In genomic region chr6:32473378-32474348, GRCh38 we compare ENCODE assay signal across 9 cellular contexts. TPM values are rescaled to one million over a fixed set of nuclear protein-coding genes. Genes with fewer than 3 reads are reported as not detected.
DNase-seq lines count a peak whose midpoint lies in the region; ATAC-seq, FAIRE-seq and TF ChIP-seq lines count a peak whose summit lies in the region.
"Not testable (repeated sequence)": the region's sequence is repeated elsewhere in the genome, so short reads cannot be mapped to it uniquely, and the experiment has no call there.
"Had no signal": no experiment of that assay in that cellular context is flagged by ENCODE, and none has a peak within 500 bp of the region (broad histone marks: within the 10 kb centered on the region; RNA-seq: fewer than 3 reads in every experiment).

No MANE protein-coding gene starts in this region.

- H3K27ac Mint-ChIP-seq in natural killer cell treated with Interleukin-12 subunit alpha and Interleukin-12 subunit beta and Interleukin-15 and Interleukin-18, amount 100 ng/mL, for 72 hours: peak overlapping the region in 1 of 2 donors; percentile 83

- TF ChIP-seq POLR2A in A549 (IDR thresholded peaks at IDR 0.05; ENCODE audit: low read length): not testable (repeated sequence)

- H3K27me3 Mint-ChIP-seq in natural killer cell treated with Interleukin-12 subunit alpha and Interleukin-12 subunit beta and Interleukin-15 and Interleukin-18, amount 100 ng/mL, for 72 hours: peaks cover 15 to 22% of the 10 kb centered on the region in 2 donors

- H3K27ac ChIP-seq in A549: not testable (repeated sequence)

- WGBS in A549 (ENCODE audit: missing lambda C conversion rate): 25% methylated on average over 10 of the region's 10 CpGs

- TF ChIP-seq RAD21 in A549 (conservative IDR thresholded peaks at IDR 0.05 in 1 of 2, IDR thresholded peaks at IDR 0.05 in 1 of 2): not testable (repeated sequence)

- POLR2A ChIA-PET in A549 (lab: Yijun Ruan, JAX): not testable (repeated sequence)

- H3K36me3 Mint-ChIP-seq in natural killer cell treated with Interleukin-12 subunit alpha and Interleukin-12 subunit beta and Interleukin-15 and Interleukin-18, amount 100 ng/mL, for 72 hours: not testable (repeated sequence)

- not testable (repeated sequence) for TF ChIP-seq CTCF in A549 (IDR thresholded peaks at IDR 0.05)

- CTCF ChIA-PET in A549 (lab: Yijun Ruan, JAX): not testable (repeated sequence)

- intact Hi-C loops in Right ventricle myocardium superior (cut with DNase I): not testable (repeated sequence)

- not testable (repeated sequence) for DNase-seq in A549 (ENCODE audit: low read depth in 1 of 2, low spot score in 1 of 2); GM18507 (ENCODE audit: extremely low spot score, insufficient read length, low read depth); Right ventricle myocardium superior; natural killer cell treated with Interleukin-12 subunit alpha and Interleukin-12 subunit beta and Interleukin-15 and Interleukin-18, amount 100 ng/mL, for 72 hours (ENCODE audit: low spot score)
- peak; percentile 16 for DNase-seq in Jurkat, Clone E6-1 (ENCODE audit: low read depth, low spot score)

- ATAC-seq in A549: peak; percentile 80 to 90; a peak in 5 of 6 replicates
- ATAC-seq in GM21367 (IDR thresholded peaks at IDR 0.05; ENCODE audit: unreplicated experiment): peak; percentile 92
- ATAC-seq in HG02938 (IDR thresholded peaks at IDR 0.05; ENCODE audit: unreplicated experiment): peak; percentile 94
- peak; percentile 83 to 84 for ATAC-seq in activated CD4-positive, CD25-positive, alpha-beta regulatory T cell treated with anti-CD3 and anti-CD28 coated beads, Interleukin-2, amount 50 U/mL, for 24 hours
- peak; percentile 83 for ATAC-seq in Right ventricle myocardium superior (ENCODE audit: poor library complexity)
- ATAC-seq in natural killer cell treated with Interleukin-12 subunit alpha and Interleukin-12 subunit beta and Interleukin-15 and Interleukin-18, amount 100 ng/mL, for 72 hours: peak; percentile 84 to 97

- H3K4me1 Mint-ChIP-seq in natural killer cell treated with Interleukin-12 subunit alpha and Interleukin-12 subunit beta and Interleukin-15 and Interleukin-18, amount 100 ng/mL, for 72 hours (ENCODE audit: low read depth in 2 of 2): peaks cover 4 to 11% of the 10 kb centered on the region in 2 donors

- not testable (repeated sequence) for TF ChIP-seq EP300 in A549 (IDR thresholded peaks at IDR 0.05)

- not testable (repeated sequence) for FAIRE-seq in A549 (lab: Jason Lieb, UNC)
- FAIRE-seq in GM18507 (lab: Jason Lieb, UNC): peak; percentile 98

- not testable (repeated sequence) for H3K4me2 ChIP-seq in A549

- H3K4me3 Mint-ChIP-seq in natural killer cell treated with Interleukin-12 subunit alpha and Interleukin-12 subunit beta and Interleukin-15 and Interleukin-18, amount 100 ng/mL, for 72 hours: peak overlapping the region; percentile 49

- not testable (repeated sequence) for H3K9me3 ChIP-seq in A549

- H3K4me3 ChIP-seq in A549; Jurkat, Clone E6-1 (ENCODE audit: low read length): not testable (repeated sequence)

- H3K9me3 Mint-ChIP-seq in natural killer cell treated with Interleukin-12 subunit alpha and Interleukin-12 subunit beta and Interleukin-15 and Interleukin-18, amount 100 ng/mL, for 72 hours: not testable (repeated sequence)

- H3K4me1 ChIP-seq in A549: not testable (repeated sequence)

TF ChIP-seq in A549, 52 proteins besides CTCF, POLR2A, EP300 and RAD21:
- TF ChIP-seq RFX5 (IDR thresholded peaks at IDR 0.05): peak; percentile 97

RNA-seq across cellular contexts. Expression of gene HLA-DRA, which starts 34.0 kb away (rescaled TPM):
- not detected in 2 replicates for polyA plus RNA-seq in A549 (2011; rRNA removed)
- not detected in 2 replicates for polyA plus RNA-seq in A549 (2012; cell fraction: cytosol; rRNA removed)
- not detected in 2 replicates for polyA plus RNA-seq in A549 (2012; cell fraction: nucleus; rRNA removed)
- polyA plus RNA-seq in A549 (2017; fragmentation: RNase III; extraction: RNeasy Plus Mini Kit Qiagen cat#74134 plus additional on column Dnase treatment): not detected in 3 replicates
- polyA minus RNA-seq in A549 (2011; rRNA and poly(A)+ RNA removed): not detected in 2 replicates
- not detected for polyA plus RNA-seq in Jurkat, Clone E6-1 (2012; ENCODE audit: insufficient read depth, insufficient read length)
- total RNA-seq in Right ventricle myocardium superior: 82.4 TPM
- total RNA-seq in natural killer cell treated with Interleukin-12 subunit alpha and Interleukin-12 subunit beta and Interleukin-15 and Interleukin-18, amount 100 ng/mL, for 72 hours: 100 to 1,000 TPM in 1 of 2 donors, 10 to 100 TPM in 1; 28.4 to 184 TPM

RNA-seq across cellular contexts. Expression of gene HLA-DRB5, which starts 56.4 kb away (rescaled TPM):
- polyA plus RNA-seq in A549 (2011; rRNA removed): not detected in 2 replicates
- polyA plus RNA-seq in A549 (2012; cell fraction: cytosol; rRNA removed): not detected in 2 replicates
- not detected in 2 replicates for polyA plus RNA-seq in A549 (2012; cell fraction: nucleus; rRNA removed)
- not detected in 3 replicates for polyA plus RNA-seq in A549 (2017; fragmentation: RNase III; extraction: RNeasy Plus Mini Kit Qiagen cat#74134 plus additional on column Dnase treatment)
- not detected in 2 replicates for polyA minus RNA-seq in A549 (2011; rRNA and poly(A)+ RNA removed)
- 1.9 TPM for polyA plus RNA-seq in Jurkat, Clone E6-1 (2012; ENCODE audit: insufficient read depth, insufficient read length)
- total RNA-seq in Right ventricle myocardium superior: 17.7 TPM
- 10 to 100 TPM; 15.9 to 53.6 TPM for total RNA-seq in natural killer cell treated with Interleukin-12 subunit alpha and Interleukin-12 subunit beta and Interleukin-15 and Interleukin-18, amount 100 ng/mL, for 72 hours
- total RNA-seq: neural crest cell had no signal
